ENCODE assay signal across 23 cellular contexts in genomic region chr2:147538848-147539247, GRCh38.
"Had no signal": no experiment of that assay in that cellular context is flagged by ENCODE, and none has a peak within 500 bp of the region (broad histone marks: within the 10 kb centered on the region; RNA-seq: fewer than 3 reads in every experiment).

No MANE protein-coding gene starts in this region.

- H3K4me1 ChIP-seq: colonic mucosa, left ventricle myocardium inferior, psoas muscle, thyroid gland, upper lobe of left lung, uterus had no signal

- H3K36me3 ChIP-seq: colonic mucosa, heart right ventricle, left ventricle myocardium inferior, neutrophil, suprapubic skin, thyroid gland, upper lobe of left lung, uterus had no signal

- ATAC-seq: naive thymus-derived CD8-positive, alpha-beta T cell; stimulated activated effector memory CD8-positive, alpha-beta T cell treated with anti-CD3 and anti-CD28 coated beads, Interleukin-12 subunit alpha, Interleukin-12 subunit beta, amount 100 ng/mL, for 72 hours; stimulated activated naive CD8-positive, alpha-beta T cell treated with anti-CD3 and anti-CD28 coated beads, Interleukin-15, Interleukin-2, amounts not matched to agents 100 U/mL and 50 U/mL, for 24 hours had no signal

- H3K36me3 Mint-ChIP-seq: naive thymus-derived CD8-positive, alpha-beta T cell; stimulated activated effector memory CD8-positive, alpha-beta T cell treated with anti-CD3 and anti-CD28 coated beads, Interleukin-12 subunit alpha, Interleukin-12 subunit beta, amount 100 ng/mL, for 72 hours had no signal

- H3K9me3 Mint-ChIP-seq: endodermal cell; naive thymus-derived CD8-positive, alpha-beta T cell; stimulated activated effector memory CD8-positive, alpha-beta T cell treated with anti-CD3 and anti-CD28 coated beads, Interleukin-12 subunit alpha, Interleukin-12 subunit beta, amount 100 ng/mL, for 72 hours had no signal

- H3K4me3 Mint-ChIP-seq: endodermal cell; naive thymus-derived CD8-positive, alpha-beta T cell; stimulated activated effector memory CD8-positive, alpha-beta T cell treated with anti-CD3 and anti-CD28 coated beads, Interleukin-12 subunit alpha, Interleukin-12 subunit beta, amount 100 ng/mL, for 72 hours had no signal

- FAIRE-seq: endothelial cell of umbilical vein, frontal cortex, islet of Langerhans had no signal

- H3K27ac Mint-ChIP-seq: endodermal cell; naive thymus-derived CD8-positive, alpha-beta T cell; stimulated activated effector memory CD8-positive, alpha-beta T cell treated with anti-CD3 and anti-CD28 coated beads, Interleukin-12 subunit alpha, Interleukin-12 subunit beta, amount 100 ng/mL, for 72 hours had no signal

- DNase-seq: colonic mucosa; dermis blood vessel endothelial cell; endodermal cell; erythroblast; heart right ventricle; hypothalamus; left ventricle myocardium inferior; naive thymus-derived CD8-positive, alpha-beta T cell; psoas muscle; retina; stimulated activated CD4-positive, alpha-beta T cell treated with anti-CD3 and anti-CD28 coated beads, Interleukin-4, amount 100 ng/mL, for 1 hour; stimulated activated CD8-positive, alpha-beta memory T cell treated with anti-CD3 and anti-CD28 coated beads, Interleukin-4, amount 100 ng/mL, for 48 hours; stimulated activated naive CD8-positive, alpha-beta T cell treated with anti-CD3 and anti-CD28 coated beads, Interleukin-15, Interleukin-2, amounts not matched to agents 100 U/mL and 50 U/mL, for 24 hours; thyroid gland; upper lobe of left lung had no signal

- H3K4me3 ChIP-seq: colonic mucosa, heart right ventricle, left ventricle myocardium inferior, lung, psoas muscle, suprapubic skin, thyroid gland, upper lobe of left lung, uterus had no signal

- H3K9me3 ChIP-seq: colonic mucosa, heart right ventricle, left ventricle myocardium inferior, neutrophil, psoas muscle, suprapubic skin, thyroid gland, upper lobe of left lung, uterus had no signal

- H3K4me1 Mint-ChIP-seq: stimulated activated effector memory CD8-positive, alpha-beta T cell treated with anti-CD3 and anti-CD28 coated beads, Interleukin-12 subunit alpha, Interleukin-12 subunit beta, amount 100 ng/mL, for 72 hours had no signal

- H3K27me3 ChIP-seq: colonic mucosa, heart right ventricle, neutrophil, suprapubic skin, thyroid gland, upper lobe of left lung, uterus had no signal

- H3K27ac ChIP-seq: colonic mucosa, heart right ventricle, left ventricle myocardium inferior, neutrophil, psoas muscle, suprapubic skin, thyroid gland, upper lobe of left lung, uterus had no signal
